ENCODE assay signal across 9 cellular contexts in genomic region chr10:78960316-78960800, GRCh38.
A peak's percentile ranks its signal among the peaks of the same experiment; 100 is the strongest.
DNase-seq lines count a peak whose midpoint lies in the region; ATAC-seq and TF ChIP-seq lines count a peak whose summit lies in the region.
"Had no signal": no experiment of that assay in that cellular context is flagged by ENCODE, and none has a peak within 500 bp of the region (broad histone marks: within the 10 kb centered on the region; RNA-seq: fewer than 3 reads in every experiment).

No MANE protein-coding gene starts in this region.

- H3K36me3 Mint-ChIP-seq in chondrocyte (ENCODE audit: low read depth) = no peaks in the 10 kb centered on the region

- H3K4me3 Mint-ChIP-seq in chondrocyte (ENCODE audit: unreplicated experiment) = no peak overlapping the region

- ATAC-seq in HG02759 (IDR thresholded peaks at IDR 0.05; ENCODE audit: unreplicated experiment) (no peak), HG03280 (IDR thresholded peaks at IDR 0.05; ENCODE audit: unreplicated experiment) (no peak), HG03025 (IDR thresholded peaks at IDR 0.05; ENCODE audit: low FRiP score, unreplicated experiment) (no peak)

- DNase-seq in MG63 (peak; percentile 87), astrocyte of the hippocampus (ENCODE audit: low read depth, low spot score) (peak; percentile 89), iris pigment epithelial cell (ENCODE audit: low read depth) (peak; percentile 87), substantia nigra (lab: John Stamatoyannopoulos, UW) (peak in 35 of 49 donors; percentile 13 to 87 (median 53)), chondrocyte (ENCODE audit: low spot score) (no peak)

- H3K9me3 ChIP-seq in MG63 = no peaks in the 10 kb centered on the region
- H3K9me3 ChIP-seq: breast epithelium had no signal

- no peak overlapping the region for H3K27ac Mint-ChIP-seq in chondrocyte (ENCODE audit: unreplicated experiment)

- H3K9me3 Mint-ChIP-seq in chondrocyte (ENCODE audit: low read depth) = no peaks in the 10 kb centered on the region

- peaks cover 34% of the 10 kb centered on the region for H3K4me1 Mint-ChIP-seq in chondrocyte (ENCODE audit: low read depth)

- H3K27ac ChIP-seq in substantia nigra (ENCODE audit: low read depth, low read length, poor library complexity, severe bottlenecking) = no peak overlapping the region

- no peak overlapping the region for H3K4me3 ChIP-seq in MG63
- H3K4me3 ChIP-seq: breast epithelium had no signal

- no peak for TF ChIP-seq CTCF in chondrocyte (IDR thresholded peaks at IDR 0.05)

- no peaks in the 10 kb centered on the region for H3K27me3 Mint-ChIP-seq in chondrocyte (ENCODE audit: low read depth)

- no peaks in the 10 kb centered on the region for H3K27me3 ChIP-seq in MG63
- H3K27me3 ChIP-seq: breast epithelium had no signal

- no peaks in the 10 kb centered on the region for H3K36me3 ChIP-seq in MG63
- H3K36me3 ChIP-seq: breast epithelium had no signal
